ENCODE assay signal across 15 cellular contexts in the genomic region with DNA sequence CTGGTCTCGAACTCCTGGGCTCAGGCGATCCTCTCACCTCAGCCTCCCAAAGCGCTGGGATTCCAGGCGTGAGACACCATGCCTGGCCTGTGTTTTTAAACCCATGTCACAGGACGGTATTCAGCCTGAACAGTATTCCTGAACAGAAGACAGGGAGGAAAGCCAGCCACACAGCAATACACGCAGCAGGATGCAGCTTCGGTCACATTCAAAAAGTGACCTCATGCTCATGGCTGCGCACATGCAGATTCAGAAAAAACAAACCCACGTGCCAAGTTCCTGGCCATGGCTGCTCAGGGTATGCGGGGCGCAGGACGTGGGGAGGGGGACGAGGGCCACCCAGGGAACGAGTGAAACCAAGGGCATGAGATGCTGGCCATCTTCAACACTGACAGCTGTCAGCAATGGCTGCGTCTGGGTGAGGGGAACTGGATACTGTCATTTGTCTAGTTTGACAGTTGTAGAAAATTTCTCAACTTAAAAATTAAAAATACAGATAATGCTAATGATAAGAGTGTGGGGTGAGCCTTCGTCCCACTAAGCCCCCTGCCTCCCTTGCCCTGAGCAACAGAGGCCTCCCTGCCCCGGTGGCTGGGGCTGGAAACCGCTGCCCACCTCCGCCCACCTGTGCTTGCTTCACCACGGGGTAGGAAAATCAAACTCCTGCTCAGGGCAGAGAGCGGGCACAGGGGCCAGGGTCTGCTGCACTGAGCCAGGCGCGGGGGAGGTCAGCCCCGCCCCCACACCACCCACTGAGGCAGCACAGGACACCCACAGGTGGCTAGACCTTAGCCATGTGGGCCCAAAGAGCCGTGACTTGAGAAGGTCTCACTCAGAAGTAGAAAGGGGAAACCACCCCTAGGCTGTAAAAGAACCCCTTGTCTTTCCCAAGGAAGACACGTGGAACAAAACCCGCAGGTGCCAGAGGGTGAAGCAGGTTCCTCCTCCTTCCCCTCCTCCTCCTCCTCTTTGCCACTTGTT.
A peak's percentile ranks its signal among the peaks of the same experiment; 100 is the strongest.
DNase-seq lines count a peak whose midpoint lies in the region; ATAC-seq and TF ChIP-seq lines count a peak whose summit lies in the region.
"Had no signal": no experiment of that assay in that cellular context is flagged by ENCODE, and none has a peak within 500 bp of the region (broad histone marks: within the 10 kb centered on the region; RNA-seq: fewer than 3 reads in every experiment).

No MANE protein-coding gene starts in this region.

- no peak for TF ChIP-seq EP300 in esophagus muscularis mucosa (IDR thresholded peaks at IDR 0.05)

- no peak for TF ChIP-seq CTCF in GM12865 (IDR thresholded peaks at IDR 0.05; ENCODE audit: insufficient read depth, low read depth, low read length, missing control alignments)
- no peak for TF ChIP-seq CTCF in chondrocyte (IDR thresholded peaks at IDR 0.05)
- TF ChIP-seq CTCF in testis (IDR thresholded peaks at IDR 0.05): no peak
- no peak for TF ChIP-seq CTCF in esophagus muscularis mucosa (IDR thresholded peaks at IDR 0.05)

- peak overlapping the region; percentile 27 for H3K27ac Mint-ChIP-seq in chondrocyte (ENCODE audit: unreplicated experiment)

- H3K36me3 ChIP-seq in testis (ENCODE audit: low read depth, missing control alignments) (no peaks in the 10 kb centered on the region), esophagus muscularis mucosa (peaks cover 0 to 16% (median 0%) of the 10 kb centered on the region in 4 donors)
- H3K36me3 ChIP-seq: neutrophil had no signal

- no peaks in the 10 kb centered on the region for H3K9me3 Mint-ChIP-seq in chondrocyte (ENCODE audit: low read depth)

- WGBS in testis, 2 donors: 84 to 87% methylated on average over 25 to 27 of the region's 27 CpGs
- WGBS in esophagus muscularis mucosa: 84% methylated on average over 23 of the region's 27 CpGs

- no peak overlapping the region for H3K4me3 Mint-ChIP-seq in chondrocyte (ENCODE audit: unreplicated experiment)

- H3K4me3 ChIP-seq in GM12865 (ENCODE audit: low read depth, low read length): no peak overlapping the region
- no peak overlapping the region for H3K4me3 ChIP-seq in testis
- no peak overlapping the region for H3K4me3 ChIP-seq in esophagus muscularis mucosa

- peak; percentile 73 for DNase-seq in GM12865 (ENCODE audit: low read depth)
- no peak for DNase-seq in chondrocyte (ENCODE audit: low spot score)
- DNase-seq in NCI-H2029 (lab: John Stamatoyannopoulos, UW): no peak
- DNase-seq in testis: no peak
- no peak for DNase-seq in esophagus muscularis mucosa (ENCODE audit: extremely low spot score)
- no peak for DNase-seq in NCI-H446 treated with DMSO at 0.1 percent for 48 hours (lab: John Stamatoyannopoulos, UW)
- DNase-seq: activated CD8-positive, alpha-beta memory T cell treated with anti-CD3 and anti-CD28 coated beads, Interleukin-2, amount 50 U/mL, for 48 hours; effector memory CD4-positive, alpha-beta T cell; glutamatergic neuron; NCI-H1694 treated with DMSO at 0.1 percent for 48 hours; stimulated activated CD4-positive, alpha-beta T cell treated with anti-CD3 and anti-CD28 coated beads, Interleukin-12 subunit alpha, Interleukin-12 subunit beta, amount 100 ng/mL, for 4 hours had no signal

- no peaks in the 10 kb centered on the region for H3K9me3 ChIP-seq in testis
- no peaks in the 10 kb centered on the region for H3K9me3 ChIP-seq in esophagus muscularis mucosa
- H3K9me3 ChIP-seq: neutrophil had no signal

- peaks cover 19% of the 10 kb centered on the region for H3K4me1 Mint-ChIP-seq in chondrocyte (ENCODE audit: low read depth)

- ATAC-seq in GM21390 (IDR thresholded peaks at IDR 0.05; ENCODE audit: unreplicated experiment) (peak; percentile 45), HG03097 (IDR thresholded peaks at IDR 0.05; ENCODE audit: low FRiP score, unreplicated experiment) (peak; percentile 38)
- ATAC-seq: Panc1 had no signal

- H3K27me3 ChIP-seq in testis (no peaks in the 10 kb centered on the region), esophagus muscularis mucosa (no peaks in the 10 kb centered on the region)
- H3K27me3 ChIP-seq: neutrophil had no signal

- TF ChIP-seq POLR2A in testis (IDR thresholded peaks at IDR 0.05) (no peak), esophagus muscularis mucosa (IDR thresholded peaks at IDR 0.05; ENCODE audit: low read depth) (no peak)

- intact Hi-C loops in testis (cut with DNase I; ENCODE audit: low total_unique reads) (no loop called here), esophagus muscularis mucosa (cut with DNase I) (no loop called here)

- H3K27ac ChIP-seq in testis: no peak overlapping the region
- H3K27ac ChIP-seq in esophagus muscularis mucosa (replicated peaks in 1 of 4): no peak overlapping the region
- H3K27ac ChIP-seq: neutrophil had no signal

- peaks cover 5% of the 10 kb centered on the region for H3K36me3 Mint-ChIP-seq in chondrocyte (ENCODE audit: low read depth)

- H3K4me1 ChIP-seq in testis (no peaks in the 10 kb centered on the region), esophagus muscularis mucosa (peaks cover 0 to 13% (median 6%) of the 10 kb centered on the region in 4 donors)

- H3K27me3 Mint-ChIP-seq in chondrocyte (ENCODE audit: low read depth): no peaks in the 10 kb centered on the region
